ENCODE assay signal across 8 cellular contexts in the genomic region with DNA sequence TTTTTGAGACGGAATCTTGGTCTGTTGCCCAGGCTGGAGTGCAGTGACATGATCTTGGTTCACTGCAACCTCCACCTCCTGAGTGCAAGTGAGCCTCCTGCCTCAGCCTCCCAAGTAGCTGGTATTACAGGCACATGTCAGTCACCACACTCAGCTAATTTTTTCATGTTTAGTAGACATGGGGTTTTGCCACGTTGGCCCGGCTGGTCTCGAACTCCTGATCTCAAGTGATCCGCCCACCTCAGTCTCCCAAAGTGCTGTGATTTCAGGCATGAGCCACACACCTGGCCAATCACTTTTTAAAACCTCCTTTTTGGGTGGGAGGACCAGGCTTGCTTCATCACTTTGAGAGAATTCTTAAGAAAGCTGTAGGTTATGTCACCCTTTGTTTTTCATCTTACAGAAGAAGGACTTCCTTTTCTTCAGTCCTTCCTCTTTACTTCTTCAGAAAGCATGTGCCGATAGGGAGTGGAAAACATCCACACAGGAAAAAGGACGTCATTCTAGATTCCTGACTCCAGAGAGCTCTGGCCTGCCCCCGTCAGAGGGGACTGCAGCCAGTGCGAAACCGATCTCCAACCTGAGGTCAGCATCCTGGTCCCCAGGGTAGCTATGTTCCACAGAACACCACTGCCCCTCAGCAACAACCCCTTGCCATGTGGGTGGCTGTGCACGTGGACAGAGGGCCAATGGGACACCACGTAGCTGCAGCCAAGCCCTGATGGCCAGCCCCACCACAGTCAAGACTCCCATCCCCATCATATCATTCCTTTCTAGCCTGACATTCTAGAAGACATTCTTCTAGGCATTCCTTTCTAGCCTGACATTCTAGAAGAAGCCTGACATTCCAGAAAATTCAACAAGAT. TPM values are rescaled to one million over a fixed set of nuclear protein-coding genes. Genes with fewer than 3 reads are reported as not detected.
DNase-seq lines count a peak whose midpoint lies in the region; ATAC-seq and TF ChIP-seq lines count a peak whose summit lies in the region.

No MANE protein-coding gene starts in this region.

- H3K9me3 Mint-ChIP-seq in activated CD4-positive, alpha-beta T cell treated with anti-CD3 and anti-CD28 coated beads for 36 hours (ENCODE audit: low read depth), result no peaks in the 10 kb centered on the region
- H3K9me3 Mint-ChIP-seq in activated CD4-positive, alpha-beta T cell treated with anti-CD3 and anti-CD28 coated beads, Interleukin-2, amount 10 ng/mL, durations not matched to agents 7 days and 5 days, result no peaks in the 10 kb centered on the region
- no peaks in the 10 kb centered on the region for H3K9me3 Mint-ChIP-seq in activated B cell treated with CpG ODN at 0.5 μM for 24 hours
- H3K9me3 Mint-ChIP-seq in stimulated activated naive B cell treated with anti-CD40 and anti-IgM and Interleukin-4, amounts not matched to agents 10 μg/mL and 1 μg/mL and 100 μg/mL, for 72 hours, result peaks cover 4 to 7% of the 10 kb centered on the region in 2 donors

- CTCF ChIA-PET in activated CD4-positive, alpha-beta T cell treated with anti-CD3 and anti-CD28 coated beads for 36 hours (lab: Charles Lee), result interaction anchor here (0.7 to 3.1 kb wide), 5 partner anchors 12 to 1254 kb away, joined by 3 to 17 read pairs (median 5); no protein-coding TSS in a partner anchor
- CTCF ChIA-PET in activated CD4-positive, alpha-beta T cell treated with anti-CD3 and anti-CD28 coated beads, Interleukin-2, amount 10 ng/mL, durations not matched to agents 7 days and 5 days (lab: Charles Lee), result interaction anchor here (0.6 to 3.2 kb wide), 3 partner anchors 11 to 295 kb away, joined by 3 to 19 read pairs (median 4); no protein-coding TSS in a partner anchor
- CTCF ChIA-PET in activated B cell treated with CpG ODN at 0.5 μM for 24 hours (lab: Charles Lee), result interaction anchor here (0.6 to 2.0 kb wide), 6 partner anchors 12 to 346 kb away, joined by 3 to 6 read pairs (median 3); no protein-coding TSS in a partner anchor

- no peak overlapping the region for H3K4me3 ChIP-seq in dorsolateral prefrontal cortex

- peaks cover 23% of the 10 kb centered on the region for H3K4me1 Mint-ChIP-seq in activated CD4-positive, alpha-beta T cell treated with anti-CD3 and anti-CD28 coated beads for 36 hours
- H3K4me1 Mint-ChIP-seq in activated CD4-positive, alpha-beta T cell treated with anti-CD3 and anti-CD28 coated beads, Interleukin-2, amount 10 ng/mL, durations not matched to agents 7 days and 5 days, result peaks cover 13% of the 10 kb centered on the region
- peaks cover 24% of the 10 kb centered on the region for H3K4me1 Mint-ChIP-seq in activated B cell treated with CpG ODN at 0.5 μM for 24 hours
- peaks cover 33 to 59% of the 10 kb centered on the region in 2 donors for H3K4me1 Mint-ChIP-seq in stimulated activated naive B cell treated with anti-CD40 and anti-IgM and Interleukin-4, amounts not matched to agents 10 μg/mL and 1 μg/mL and 100 μg/mL, for 72 hours

- peaks cover 2% of the 10 kb centered on the region for H3K36me3 Mint-ChIP-seq in activated CD4-positive, alpha-beta T cell treated with anti-CD3 and anti-CD28 coated beads for 36 hours (ENCODE audit: low read depth)
- H3K36me3 Mint-ChIP-seq in activated CD4-positive, alpha-beta T cell treated with anti-CD3 and anti-CD28 coated beads, Interleukin-2, amount 10 ng/mL, durations not matched to agents 7 days and 5 days (ENCODE audit: low read depth), result peaks cover 14% of the 10 kb centered on the region
- H3K36me3 Mint-ChIP-seq in activated B cell treated with CpG ODN at 0.5 μM for 24 hours (ENCODE audit: low read depth), result peaks cover 72% of the 10 kb centered on the region
- H3K36me3 Mint-ChIP-seq in stimulated activated naive B cell treated with anti-CD40 and anti-IgM and Interleukin-4, amounts not matched to agents 10 μg/mL and 1 μg/mL and 100 μg/mL, for 72 hours, result peaks cover 72 to 89% of the 10 kb centered on the region in 2 donors

- no peak for ATAC-seq in activated CD4-positive, alpha-beta T cell treated with anti-CD3 and anti-CD28 coated beads for 36 hours
- ATAC-seq in activated B cell treated with CpG ODN at 0.5 μM for 24 hours (ENCODE audit: low read depth) (no peak), GM18502 (IDR thresholded peaks at IDR 0.05; ENCODE audit: poor library complexity, unreplicated experiment) (no peak)
- ATAC-seq in stimulated activated naive B cell treated with anti-CD40 and anti-IgM and Interleukin-4, amounts not matched to agents 10 μg/mL and 1 μg/mL and 100 μg/mL, for 72 hours (replicated peaks), result peak; percentile 49 to 67

- H3K27me3 ChIP-seq in dorsolateral prefrontal cortex, result no peaks in the 10 kb centered on the region

- intact Hi-C loops in activated CD4-positive, alpha-beta T cell treated with anti-CD3 and anti-CD28 coated beads for 36 hours (cut with DNase I, micrococcal nuclease), result loop anchor here (1.0 to 2.0 kb wide), 2 partner anchors 22 to 54 kb away; a partner anchor contains a TSS
- intact Hi-C loops in activated B cell treated with CpG ODN at 0.5 μM for 24 hours (cut with micrococcal nuclease) (loop anchor here (2.0 kb wide), 1 partner anchor 14 kb away; no protein-coding TSS in a partner anchor), dorsolateral prefrontal cortex (cut with DNase I) (no loop called here)

- H3K4me3 Mint-ChIP-seq in activated CD4-positive, alpha-beta T cell treated with anti-CD3 and anti-CD28 coated beads for 36 hours, result no peak overlapping the region
- no peak overlapping the region for H3K4me3 Mint-ChIP-seq in activated CD4-positive, alpha-beta T cell treated with anti-CD3 and anti-CD28 coated beads, Interleukin-2, amount 10 ng/mL, durations not matched to agents 7 days and 5 days
- no peak overlapping the region for H3K4me3 Mint-ChIP-seq in activated B cell treated with CpG ODN at 0.5 μM for 24 hours
- H3K4me3 Mint-ChIP-seq in stimulated activated naive B cell treated with anti-CD40 and anti-IgM and Interleukin-4, amounts not matched to agents 10 μg/mL and 1 μg/mL and 100 μg/mL, for 72 hours, result peak overlapping the region; percentile 39 to 63

- POLR2A ChIA-PET in activated CD4-positive, alpha-beta T cell treated with anti-CD3 and anti-CD28 coated beads for 36 hours (lab: Charles Lee), result interaction anchor here (0.6 to 0.7 kb wide), 2 partner anchors 618 to 1185 kb away, joined by 3 to 8 read pairs; no protein-coding TSS in a partner anchor
- POLR2A ChIA-PET in activated CD4-positive, alpha-beta T cell treated with anti-CD3 and anti-CD28 coated beads, Interleukin-2, amount 10 ng/mL, durations not matched to agents 7 days and 5 days (lab: Charles Lee), result interaction anchor here (0.7 kb wide), 1 partner anchor 12 kb away, joined by 3 read pairs; no protein-coding TSS in a partner anchor
- POLR2A ChIA-PET in activated B cell treated with CpG ODN at 0.5 μM for 24 hours (lab: Charles Lee), result interaction anchor here (0.6 to 2.6 kb wide), 5 partner anchors 14 to 59 kb away, joined by 3 to 15 read pairs (median 6); a partner anchor contains a TSS

- TF ChIP-seq CTCF in activated B cell treated with CpG ODN at 0.5 μM for 24 hours (IDR thresholded peaks at IDR 0.05), result no peak
- no peak for TF ChIP-seq CTCF in dorsolateral prefrontal cortex (IDR thresholded peaks at IDR 0.05 in 54 of 56, conservative IDR thresholded peaks at IDR 0.05 in 2 of 56; ENCODE audit: low read depth in 1 of 56, partially characterized antibody in 56 of 56)

- H3K27ac ChIP-seq in dorsolateral prefrontal cortex, result peak overlapping the region in 6 of 59 donors; percentile 2 to 36 (median 16)

- DNase-seq in activated CD4-positive, alpha-beta T cell treated with anti-CD3 and anti-CD28 coated beads for 36 hours, result peak; percentile 45
- no peak for DNase-seq in activated CD4-positive, alpha-beta T cell treated with anti-CD3 and anti-CD28 coated beads, Interleukin-2, amount 10 ng/mL, durations not matched to agents 7 days and 5 days
- DNase-seq in activated B cell treated with CpG ODN at 0.5 μM for 24 hours, result no peak
- DNase-seq in left kidney (ENCODE audit: low read depth, low spot score), result peak; percentile 53
- DNase-seq in stimulated activated naive B cell treated with anti-CD40 and anti-IgM and Interleukin-4, amounts not matched to agents 10 μg/mL and 1 μg/mL and 100 μg/mL, for 72 hours, result no peak
- DNase-seq in dedifferentiated amniotic fluid mesenchymal stem cell (ENCODE audit: extremely low spot score), result no peak
- no peak for DNase-seq in dorsolateral prefrontal cortex

- H3K27ac Mint-ChIP-seq in activated CD4-positive, alpha-beta T cell treated with anti-CD3 and anti-CD28 coated beads for 36 hours, result peak overlapping the region; percentile 84
- no peak overlapping the region for H3K27ac Mint-ChIP-seq in activated CD4-positive, alpha-beta T cell treated with anti-CD3 and anti-CD28 coated beads, Interleukin-2, amount 10 ng/mL, durations not matched to agents 7 days and 5 days
- H3K27ac Mint-ChIP-seq in activated B cell treated with CpG ODN at 0.5 μM for 24 hours, result peak overlapping the region; percentile 32
- peak overlapping the region; percentile 94 for H3K27ac Mint-ChIP-seq in stimulated activated naive B cell treated with anti-CD40 and anti-IgM and Interleukin-4, amounts not matched to agents 10 μg/mL and 1 μg/mL and 100 μg/mL, for 72 hours

- no peaks in the 10 kb centered on the region for H3K27me3 Mint-ChIP-seq in activated CD4-positive, alpha-beta T cell treated with anti-CD3 and anti-CD28 coated beads for 36 hours
- no peaks in the 10 kb centered on the region for H3K27me3 Mint-ChIP-seq in activated CD4-positive, alpha-beta T cell treated with anti-CD3 and anti-CD28 coated beads, Interleukin-2, amount 10 ng/mL, durations not matched to agents 7 days and 5 days
- no peaks in the 10 kb centered on the region for H3K27me3 Mint-ChIP-seq in activated B cell treated with CpG ODN at 0.5 μM for 24 hours
- H3K27me3 Mint-ChIP-seq in stimulated activated naive B cell treated with anti-CD40 and anti-IgM and Interleukin-4, amounts not matched to agents 10 μg/mL and 1 μg/mL and 100 μg/mL, for 72 hours, result no peaks in the 10 kb centered on the region

RNA-seq across cellular contexts. Expression of a gene that starts 21.9 kb away (rescaled TPM):
- 1 to 10 TPM; 8.7 to 9.0 TPM for total RNA-seq in activated CD4-positive, alpha-beta T cell treated with anti-CD3 and anti-CD28 coated beads for 36 hours
- total RNA-seq in activated CD4-positive, alpha-beta T cell treated with anti-CD3 and anti-CD28 coated beads, Interleukin-2, amount 10 ng/mL, durations not matched to agents 7 days and 5 days, result 10 to 100 TPM; 15.3 to 15.8 TPM
- 101 TPM in 2 replicates for total RNA-seq in activated B cell treated with CpG ODN at 0.5 μM for 24 hours
- total RNA-seq in dorsolateral prefrontal cortex, result 10 to 100 TPM in 3 of 120 experiments, 1 to 10 TPM in 117; 1.1 to 14.5 (median 3.5) TPM

Comparison
In these comparisons a context has a peak if more than half of its experiments do, and no peak if none do; other contexts are left out.
1. DNase-seq: peak in activated CD4-positive, alpha-beta T cell treated with anti-CD3 and anti-CD28 coated beads for 36 hours (single experiment) and left kidney (single experiment); none in activated CD4-positive, alpha-beta T cell treated with anti-CD3 and anti-CD28 coated beads, Interleukin-2, amount 10 ng/mL, durations not matched to agents 7 days and 5 days (single experiment), activated B cell treated with CpG ODN at 0.5 μM for 24 hours (single experiment), stimulated activated naive B cell treated with anti-CD40 and anti-IgM and Interleukin-4, amounts not matched to agents 10 μg/mL and 1 μg/mL and 100 μg/mL, for 72 hours (single experiment), dedifferentiated amniotic fluid mesenchymal stem cell (single experiment) and dorsolateral prefrontal cortex (0 of 10).
2. ATAC-seq: peak in stimulated activated naive B cell treated with anti-CD40 and anti-IgM and Interleukin-4, amounts not matched to agents 10 μg/mL and 1 μg/mL and 100 μg/mL, for 72 hours (2 of 2); none in activated CD4-positive, alpha-beta T cell treated with anti-CD3 and anti-CD28 coated beads for 36 hours (single experiment), activated B cell treated with CpG ODN at 0.5 μM for 24 hours (single experiment) and GM18502 (single experiment).
3. H3K4me3 Mint-ChIP-seq: peak in stimulated activated naive B cell treated with anti-CD40 and anti-IgM and Interleukin-4, amounts not matched to agents 10 μg/mL and 1 μg/mL and 100 μg/mL, for 72 hours (2 of 2); none in activated CD4-positive, alpha-beta T cell treated with anti-CD3 and anti-CD28 coated beads for 36 hours (single experiment), activated CD4-positive, alpha-beta T cell treated with anti-CD3 and anti-CD28 coated beads, Interleukin-2, amount 10 ng/mL, durations not matched to agents 7 days and 5 days (single experiment) and activated B cell treated with CpG ODN at 0.5 μM for 24 hours (single experiment).
4. intact Hi-C loops: an anchor here in activated CD4-positive, alpha-beta T cell treated with anti-CD3 and anti-CD28 coated beads for 36 hours (1.0 to 2.0 kb wide) and activated B cell treated with CpG ODN at 0.5 μM for 24 hours (2.0 kb wide); none called in dorsolateral prefrontal cortex.